Comparison of ENCODE assay signal across 8 cellular contexts in genomic region chr11:118252688-118253087, GRCh38. TPM values are rescaled to one million over a fixed set of nuclear protein-coding genes. Genes with fewer than 3 reads are reported as not detected.
DNase-seq lines count a peak whose midpoint lies in the region; ATAC-seq and TF ChIP-seq lines count a peak whose summit lies in the region.

No MANE protein-coding gene starts in this region.

- H3K27me3 ChIP-seq in adrenal gland, result no peaks in the 10 kb centered on the region

- H3K4me3 Mint-ChIP-seq in CD14-positive monocyte, result peak overlapping the region; percentile 97 to 100
- H3K4me3 Mint-ChIP-seq in activated naive CD8-positive, alpha-beta T cell treated with anti-CD3 and anti-CD28 coated beads, Interleukin-2, amount 10 ng/mL, durations not matched to agents 7 days and 5 days, result peak overlapping the region; percentile 95

- WGBS in adrenal gland, 4 donors, result 60 to 67% (median 63%) methylated on average over 3 of the region's 3 CpGs

- H3K27me3 Mint-ChIP-seq in CD14-positive monocyte (ENCODE audit: low read depth in 3 of 3), result peaks cover 0 to under 1% (median 0%) of the 10 kb centered on the region in 3 donors
- no peaks in the 10 kb centered on the region for H3K27me3 Mint-ChIP-seq in activated naive CD8-positive, alpha-beta T cell treated with anti-CD3 and anti-CD28 coated beads, Interleukin-2, amount 10 ng/mL, durations not matched to agents 7 days and 5 days

- H3K4me3 ChIP-seq in HEK293 (ENCODE audit: low read depth, low read length) (peak overlapping the region; percentile 94), mucosa of descending colon (no peak overlapping the region), adrenal gland (peak overlapping the region in 1 of 4 donors; percentile 66)

- CTCF ChIA-PET in HEK293 (lab: Yijun Ruan, JAX), result interaction anchor here (0.6 to 1.4 kb wide), 5 partner anchors 9 to 68 kb away, joined by 3 to 6 read pairs (median 4); partner anchors contain the start of gene MPZL2

- peaks cover 25 to 28% of the 10 kb centered on the region in 2 donors for H3K36me3 Mint-ChIP-seq in CD14-positive monocyte
- peaks cover 12% of the 10 kb centered on the region for H3K36me3 Mint-ChIP-seq in activated naive CD8-positive, alpha-beta T cell treated with anti-CD3 and anti-CD28 coated beads, Interleukin-2, amount 10 ng/mL, durations not matched to agents 7 days and 5 days

- no peak for TF ChIP-seq POLR2A in adrenal gland (IDR thresholded peaks at IDR 0.05)

- POLR2A ChIA-PET in HEK293 (lab: Yijun Ruan, JAX), result interaction anchor here (0.9 to 2.5 kb wide), 5 partner anchors 11 to 184 kb away, joined by 3 to 12 read pairs (median 5); partner anchors contain the start of genes KMT2A and MPZL2
- POLR2A ChIA-PET in activated naive CD8-positive, alpha-beta T cell treated with anti-CD3 and anti-CD28 coated beads, Interleukin-2, amount 10 ng/mL, durations not matched to agents 7 days and 5 days (lab: Charles Lee), result interaction anchor here (1.0 to 3.1 kb wide), 18 partner anchors 9 to 183 kb away, joined by 3 to 39 read pairs (median 5); partner anchors contain the start of genes CD3D, CD3E, JAML and KMT2A

- DNase-seq in CD14-positive monocyte (ENCODE audit: low spot score) (no peak), mucosa of descending colon (no peak), HK-2 (ENCODE audit: unreplicated experiment) (no peak), adrenal gland (no peak)
- DNase-seq in activated naive CD8-positive, alpha-beta T cell treated with anti-CD3 and anti-CD28 coated beads, Interleukin-2, amount 10 ng/mL, durations not matched to agents 7 days and 5 days, result no peak
- DNase-seq in stimulated activated CD4-positive, alpha-beta T cell treated with anti-CD3 and anti-CD28 coated beads, Interleukin-4, amount 100 ng/mL, for 1 hour, result no peak

- H3K9me3 Mint-ChIP-seq in CD14-positive monocyte, result peaks cover 0 to 5% (median 0%) of the 10 kb centered on the region in 7 donors
- H3K9me3 Mint-ChIP-seq in activated naive CD8-positive, alpha-beta T cell treated with anti-CD3 and anti-CD28 coated beads, Interleukin-2, amount 10 ng/mL, durations not matched to agents 7 days and 5 days, result no peaks in the 10 kb centered on the region

- H3K27ac Mint-ChIP-seq in CD14-positive monocyte, result peak overlapping the region; percentile 95 to 98 (median 98)
- peak overlapping the region; percentile 98 for H3K27ac Mint-ChIP-seq in activated naive CD8-positive, alpha-beta T cell treated with anti-CD3 and anti-CD28 coated beads, Interleukin-2, amount 10 ng/mL, durations not matched to agents 7 days and 5 days

- peaks cover 22% of the 10 kb centered on the region for H3K4me1 Mint-ChIP-seq in CD14-positive monocyte
- H3K4me1 Mint-ChIP-seq in activated naive CD8-positive, alpha-beta T cell treated with anti-CD3 and anti-CD28 coated beads, Interleukin-2, amount 10 ng/mL, durations not matched to agents 7 days and 5 days, result peaks cover 24% of the 10 kb centered on the region

- intact Hi-C loops in CD14-positive monocyte (cut with micrococcal nuclease) (loop anchor here in 1 of 2 donors (5.0 kb wide), 2 partner anchors 40 kb away; no protein-coding TSS in a partner anchor), mucosa of descending colon (cut with DNase I, micrococcal nuclease) (no loop called here), adrenal gland (cut with DNase I) (no loop called here)

- H3K4me1 ChIP-seq in HEK293 (ENCODE audit: control insufficient read depth, insufficient read depth, low read length), result no peaks in the 10 kb centered on the region
- H3K4me1 ChIP-seq in mucosa of descending colon (ENCODE audit: low read depth), result peaks cover 5% of the 10 kb centered on the region
- peaks cover 0 to 3% of the 10 kb centered on the region in 2 donors for H3K4me1 ChIP-seq in adrenal gland (replicated peaks in 1 of 2)

- ATAC-seq in activated naive CD8-positive, alpha-beta T cell treated with anti-CD3 and anti-CD28 coated beads, Interleukin-2, amount 10 ng/mL, durations not matched to agents 7 days and 5 days (ENCODE audit: low read depth), result no peak
- ATAC-seq in mucosa of descending colon (peak; percentile 2), HG02610 (IDR thresholded peaks at IDR 0.05; ENCODE audit: unreplicated experiment) (no peak)

- H3K9me3 ChIP-seq in HEK293 (ENCODE audit: control insufficient read depth, insufficient read depth, low read depth, low read length), result no peaks in the 10 kb centered on the region
- no peaks in the 10 kb centered on the region for H3K9me3 ChIP-seq in mucosa of descending colon
- no peaks in the 10 kb centered on the region for H3K9me3 ChIP-seq in adrenal gland (replicated peaks in 1 of 3)

- H3K27ac ChIP-seq in HEK293 (ENCODE audit: extremely low read depth, low read depth, low read length) (no peak overlapping the region), adrenal gland (peak overlapping the region in 2 of 5 donors; percentile 9 to 52)

- H3K36me3 ChIP-seq in HEK293 (ENCODE audit: control insufficient read depth in 2 of 2, insufficient read depth in 1 of 2, low read length in 2 of 2) (no peaks in the 10 kb centered on the region), mucosa of descending colon (ENCODE audit: low read depth) (no peaks in the 10 kb centered on the region), adrenal gland (replicated peaks in 1 of 2) (no peaks in the 10 kb centered on the region)

- TF ChIP-seq CTCF in CD14-positive monocyte (IDR thresholded peaks at IDR 0.05) (no peak), HEK293 (tag by site-specific recombination; IDR thresholded peaks at IDR 0.05) (no peak), mucosa of descending colon (IDR thresholded peaks at IDR 0.05) (no peak), adrenal gland (IDR thresholded peaks at IDR 0.05) (no peak)

TF ChIP-seq in HEK293, 187 proteins besides CTCF, POLR2A, EP300 and RAD21:
- TF ChIP-seq, protein P1, sequence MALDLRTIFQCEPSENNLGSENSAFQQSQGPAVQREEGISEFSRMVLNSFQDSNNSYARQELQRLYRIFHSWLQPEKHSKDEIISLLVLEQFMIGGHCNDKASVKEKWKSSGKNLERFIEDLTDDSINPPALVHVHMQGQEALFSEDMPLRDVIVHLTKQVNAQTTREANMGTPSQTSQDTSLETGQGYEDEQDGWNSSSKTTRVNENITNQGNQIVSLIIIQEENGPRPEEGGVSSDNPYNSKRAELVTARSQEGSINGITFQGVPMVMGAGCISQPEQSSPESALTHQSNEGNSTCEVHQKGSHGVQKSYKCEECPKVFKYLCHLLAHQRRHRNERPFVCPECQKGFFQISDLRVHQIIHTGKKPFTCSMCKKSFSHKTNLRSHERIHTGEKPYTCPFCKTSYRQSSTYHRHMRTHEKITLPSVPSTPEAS (tag by site-specific recombination; IDR thresholded peaks at IDR 0.05), result no peak
- TF ChIP-seq ZNF664 (tag by site-specific recombination; IDR thresholded peaks at IDR 0.05) (no peak), ZNF350 (tag by site-specific recombination; IDR thresholded peaks at IDR 0.05) (no peak), ZNF223 (tag by site-specific recombination; IDR thresholded peaks at IDR 0.05) (no peak), ZNF600 (tag by site-specific recombination; IDR thresholded peaks at IDR 0.05) (no peak), ZNF654 (tag by site-specific recombination; IDR thresholded peaks at IDR 0.05; ENCODE audit: low read depth) (no peak), PRDM1 (tag by site-specific recombination; IDR thresholded peaks at IDR 0.05) (peak; percentile 87)

RNA-seq across cellular contexts. Expression of gene MPZL3, which starts 0.5 kb away (rescaled TPM):
- polyA plus RNA-seq in CD14-positive monocyte, result 1 to 10 TPM; 4.2 to 8.5 TPM
- 10 to 100 TPM; 24.5 to 29.8 TPM for total RNA-seq in activated naive CD8-positive, alpha-beta T cell treated with anti-CD3 and anti-CD28 coated beads, Interleukin-2, amount 10 ng/mL, durations not matched to agents 7 days and 5 days
- total RNA-seq in mucosa of descending colon, result 10 to 100 TPM in 1 of 3 donors, 1 to 10 TPM in 2; 4.9 to 19.6 (median 9.0) TPM
- total RNA-seq in adrenal gland, result 1 to 10 TPM in 2 of 8 donors, under 1 TPM in 6; 0.28 to 1.2 (median 0.85) TPM
- 1 to 10 TPM in 1 of 3 donors, under 1 TPM in 2; 0.67 to 1.1 (median 0.71) TPM for polyA plus RNA-seq in adrenal gland

RNA-seq across cellular contexts. Expression of gene MPZL2, which starts 11.4 kb away (rescaled TPM):
- polyA plus RNA-seq in CD14-positive monocyte, result 10 to 100 TPM in 1 of 2 donors, 1 to 10 TPM in 1; 8.0 to 18.6 TPM
- 1 to 10 TPM; 8.2 to 9.2 TPM for total RNA-seq in activated naive CD8-positive, alpha-beta T cell treated with anti-CD3 and anti-CD28 coated beads, Interleukin-2, amount 10 ng/mL, durations not matched to agents 7 days and 5 days
- 10 to 100 TPM; 34.4 to 83.1 (median 72.4) TPM for total RNA-seq in mucosa of descending colon
- 10 to 100 TPM in 1 of 8 donors, 1 to 10 TPM in 6, under 1 TPM in 1; 0.48 to 14.9 (median 5.1) TPM for total RNA-seq in adrenal gland
- 10 to 100 TPM in 1 of 3 donors, 1 to 10 TPM in 2; 3.5 to 10.2 (median 6.0) TPM for polyA plus RNA-seq in adrenal gland

RNA-seq across cellular contexts. Expression of gene JAML, which starts 27.9 kb away (rescaled TPM):
- polyA plus RNA-seq in CD14-positive monocyte, result 100 to 1,000 TPM; 748 to 968 TPM
- total RNA-seq in activated naive CD8-positive, alpha-beta T cell treated with anti-CD3 and anti-CD28 coated beads, Interleukin-2, amount 10 ng/mL, durations not matched to agents 7 days and 5 days, result 100 to 1,000 TPM; 181 to 189 TPM
- total RNA-seq in mucosa of descending colon, result 10 to 100 TPM in 1 of 3 donors, 1 to 10 TPM in 2; 7.5 to 15.0 (median 7.7) TPM
- 10 to 100 TPM in 2 of 8 donors, 1 to 10 TPM in 6; 1.8 to 12.6 (median 5.2) TPM for total RNA-seq in adrenal gland
- polyA plus RNA-seq in adrenal gland, result 10 to 100 TPM in 1 of 3 donors, 1 to 10 TPM in 2; 3.3 to 13.9 (median 4.2) TPM

RNA-seq across cellular contexts. Expression of gene CD3E, which starts 51.8 kb away (rescaled TPM):
- 1 to 10 TPM; 1.5 to 1.6 TPM for polyA plus RNA-seq in CD14-positive monocyte
- total RNA-seq in activated naive CD8-positive, alpha-beta T cell treated with anti-CD3 and anti-CD28 coated beads, Interleukin-2, amount 10 ng/mL, durations not matched to agents 7 days and 5 days, result 100 to 1,000 TPM; 607 to 630 TPM
- 1 to 10 TPM; 6.3 to 9.7 (median 9.7) TPM for total RNA-seq in mucosa of descending colon
- total RNA-seq in adrenal gland, result 1 to 10 TPM in 5 of 8 donors, under 1 TPM in 2, not detected in 1; 0.63 to 3.4 (median 2.7) TPM
- 1 to 10 TPM; 2.2 to 3.4 (median 2.7) TPM for polyA plus RNA-seq in adrenal gland

Comparison
In these comparisons a context has a peak if more than half of its experiments do, and no peak if none do; other contexts are left out.
1. RNA of gene JAML, which starts 27.9 kb away (total RNA-seq): 181 to 189 TPM in activated naive CD8-positive, alpha-beta T cell treated with anti-CD3 and anti-CD28 coated beads, Interleukin-2, amount 10 ng/mL, durations not matched to agents 7 days and 5 days; 7.5 to 15.0 TPM in mucosa of descending colon and 1.8 to 12.6 TPM in adrenal gland; every median in the first group is over 10 times any median in the second.